ENCODE assay signal across 17 cellular contexts in the genomic region with DNA sequence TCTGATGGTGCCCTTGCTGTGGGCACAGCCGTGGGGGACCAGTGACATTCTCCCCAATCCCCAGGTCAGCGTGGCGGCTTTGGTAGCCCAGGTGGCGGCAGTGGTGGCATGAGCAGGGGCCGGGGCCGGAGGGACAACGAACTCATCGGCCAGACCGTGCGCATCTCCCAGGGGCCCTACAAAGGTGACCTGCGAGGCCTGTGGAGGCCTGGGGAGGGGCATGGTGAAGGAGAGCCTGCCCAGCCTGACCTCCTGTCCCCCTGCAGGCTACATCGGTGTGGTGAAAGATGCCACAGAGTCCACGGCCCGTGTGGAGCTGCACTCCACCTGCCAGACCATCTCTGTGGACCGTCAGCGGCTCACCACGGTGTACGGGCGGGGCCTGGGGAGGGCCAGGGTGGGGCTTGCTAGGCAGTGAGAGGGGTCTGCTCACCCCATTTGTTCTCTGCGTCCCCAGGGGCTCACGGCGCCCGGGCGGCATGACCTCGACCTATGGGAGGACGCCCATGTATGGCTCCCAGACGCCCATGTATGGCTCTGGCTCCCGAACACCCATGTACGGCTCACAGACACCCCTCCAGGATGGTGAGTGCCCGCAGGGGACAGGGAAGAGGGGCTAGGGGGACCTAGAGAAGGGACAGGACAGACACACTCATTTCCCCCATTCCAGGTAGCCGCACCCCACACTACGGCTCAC. TPM values are rescaled to one million over a fixed set of nuclear protein-coding genes. Genes with fewer than 3 reads are reported as not detected.
"Had no signal": no experiment of that assay in that cellular context is flagged by ENCODE, and none has a peak within 500 bp of the region (broad histone marks: within the 10 kb centered on the region; RNA-seq: fewer than 3 reads in every experiment).

No MANE protein-coding gene starts in this region.

- H3K27ac Mint-ChIP-seq: natural killer cell treated with Interleukin-12 subunit alpha and Interleukin-12 subunit beta and Interleukin-15 and Interleukin-18, amount 100 ng/mL, for 72 hours; T-helper 1 cell treated with Interleukin-12 subunit alpha and Interleukin-12 subunit beta and Interleukin-4 antibody, amounts not matched to agents 30 μg/mL and 1 μg/mL, for 36 hours had no signal

- H3K4me3 ChIP-seq: dorsolateral prefrontal cortex, hepatocyte, lower lobe of right lung, tibial nerve, vagina had no signal

- H3K27me3 Mint-ChIP-seq: activated CD4-positive, alpha-beta T cell treated with anti-CD3 and anti-CD28 coated beads, Interleukin-2, amount 10 ng/mL, durations not matched to agents 24 days and 14 days; natural killer cell treated with Interleukin-12 subunit alpha and Interleukin-12 subunit beta and Interleukin-15 and Interleukin-18, amount 100 ng/mL, for 72 hours had no signal

- H2AFZ ChIP-seq: hepatocyte had no signal

- H3K27ac ChIP-seq: brain microvascular endothelial cell, hepatocyte, lower lobe of right lung, tibial nerve, vagina had no signal

- FAIRE-seq: colon had no signal

- H3K9me3 Mint-ChIP-seq: activated CD4-positive, alpha-beta T cell treated with anti-CD3 and anti-CD28 coated beads, Interleukin-2, amount 10 ng/mL, durations not matched to agents 24 days and 14 days; natural killer cell treated with Interleukin-12 subunit alpha and Interleukin-12 subunit beta and Interleukin-15 and Interleukin-18, amount 100 ng/mL, for 72 hours; T-helper 1 cell treated with Interleukin-12 subunit alpha and Interleukin-12 subunit beta and Interleukin-4 antibody, amounts not matched to agents 30 μg/mL and 1 μg/mL, for 36 hours had no signal

- H3K4me2 ChIP-seq: hepatocyte had no signal

- H3K4me3 Mint-ChIP-seq: activated CD4-positive, alpha-beta T cell treated with anti-CD3 and anti-CD28 coated beads, Interleukin-2, amount 10 ng/mL, durations not matched to agents 24 days and 14 days; activated CD8-positive, alpha-beta T cell treated with anti-CD3 and anti-CD28 coated beads, Interleukin-2, amount 10 ng/mL, durations not matched to agents 7 days and 5 days; natural killer cell treated with Interleukin-12 subunit alpha and Interleukin-12 subunit beta and Interleukin-15 and Interleukin-18, amount 100 ng/mL, for 72 hours; T-helper 1 cell treated with Interleukin-12 subunit alpha and Interleukin-12 subunit beta and Interleukin-4 antibody, amounts not matched to agents 30 μg/mL and 1 μg/mL, for 36 hours had no signal

- H3K9me3 ChIP-seq: lower lobe of right lung, tibial nerve, vagina had no signal

- H3K79me2 ChIP-seq: hepatocyte had no signal

- H3K27me3 ChIP-seq: brain microvascular endothelial cell, dorsolateral prefrontal cortex, hepatocyte, tibial nerve, vagina had no signal

- H3K4me1 ChIP-seq: lower lobe of right lung, tibial nerve, vagina had no signal

- DNase-seq: activated CD4-positive, alpha-beta T cell treated with anti-CD3 and anti-CD28 coated beads, Interleukin-2, amount 10 ng/mL, durations not matched to agents 24 days and 14 days; activated CD8-positive, alpha-beta T cell treated with anti-CD3 and anti-CD28 coated beads, Interleukin-2, amount 10 ng/mL, durations not matched to agents 7 days and 5 days; activated effector memory CD4-positive, alpha-beta T cell treated with Interleukin-2 at 50 U/mL for 16 hours; aorta; brain microvascular endothelial cell; central memory CD4-positive, alpha-beta T cell; dorsolateral prefrontal cortex; foreskin fibroblast; lower lobe of right lung; stimulated activated naive CD4-positive, alpha-beta T cell had no signal

RNA-seq across cellular contexts. Expression of gene DLL3, which starts 25.9 kb away (rescaled TPM):
- total RNA-seq: aorta, lower lobe of right lung, mesenteric fat pad, tibial nerve, vagina had no signal
- polyA plus RNA-seq: aorta had no signal

RNA-seq across cellular contexts. Expression of gene SELENOV, which starts 42.0 kb away (rescaled TPM):
- total RNA-seq: activated CD4-positive, alpha-beta T cell treated with anti-CD3 and anti-CD28 coated beads, Interleukin-2, amount 10 ng/mL, durations not matched to agents 24 days and 14 days; activated CD8-positive, alpha-beta T cell treated with anti-CD3 and anti-CD28 coated beads, Interleukin-2, amount 10 ng/mL, durations not matched to agents 7 days and 5 days; aorta; lower lobe of right lung; mesenteric fat pad; natural killer cell treated with Interleukin-12 subunit alpha and Interleukin-12 subunit beta and Interleukin-15 and Interleukin-18, amount 100 ng/mL, for 72 hours; tibial nerve; vagina had no signal
- polyA plus RNA-seq: aorta had no signal
